Comparison of ENCODE assay signal across 8 cellular contexts in the genomic region with DNA sequence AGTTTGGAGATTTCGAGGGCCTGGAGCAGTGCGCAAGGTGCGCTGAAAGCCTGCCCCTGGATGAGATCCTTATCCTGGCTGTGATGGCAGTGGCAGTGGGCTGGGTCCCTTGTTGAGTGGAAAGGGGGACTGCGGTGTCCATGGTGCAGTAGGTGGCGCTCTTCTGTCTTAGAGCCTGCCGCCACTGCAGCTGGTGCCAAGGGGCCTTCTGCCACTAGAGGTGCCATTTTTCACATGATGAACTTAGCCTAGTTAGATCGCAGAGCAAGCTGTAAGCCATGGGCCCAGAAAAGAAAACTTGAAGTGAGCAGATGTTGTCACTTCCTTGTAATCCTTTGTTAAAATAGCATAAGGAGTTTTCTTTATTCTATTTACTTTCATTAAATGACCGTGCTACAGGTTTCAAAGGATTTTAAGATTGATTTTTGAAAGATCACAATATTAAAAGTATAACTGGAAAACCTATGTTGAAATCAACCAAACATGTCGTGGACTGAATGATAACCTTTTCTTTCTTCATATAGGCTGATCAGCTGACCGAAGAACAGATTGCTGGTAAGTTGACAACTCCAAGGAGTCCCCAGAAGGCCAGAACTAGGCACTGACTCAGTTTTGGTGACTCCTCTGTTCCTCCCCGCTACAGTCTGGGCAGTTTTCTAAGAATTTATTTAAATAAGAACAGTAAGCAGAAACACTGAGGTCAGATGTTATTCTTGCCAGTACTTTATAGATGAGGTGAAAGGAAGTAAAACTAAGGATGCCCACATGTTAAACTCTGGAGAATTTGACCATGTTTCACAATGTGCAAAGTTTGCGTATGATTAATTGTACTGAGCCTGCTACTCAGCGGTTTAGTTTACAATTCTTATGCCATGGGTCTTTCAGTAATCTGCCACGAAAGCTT. TPM values are rescaled to one million over a fixed set of nuclear protein-coding genes. Genes with fewer than 3 reads are reported as not detected.
A peak's percentile ranks its signal among the peaks of the same experiment; 100 is the strongest.
DNase-seq lines count a peak whose midpoint lies in the region; ATAC-seq and TF ChIP-seq lines count a peak whose summit lies in the region.

No MANE protein-coding gene starts in this region.

- H3K4me3 ChIP-seq in mesenchymal stem cell (ENCODE audit: insufficient read depth in 1 of 2, low read depth in 1 of 2, low read length in 2 of 2) = peak overlapping the region; percentile 37 to 97

- peak overlapping the region; percentile 88 for H3K27ac ChIP-seq in CD4-positive, alpha-beta T cell (ENCODE audit: low read depth, low read length)
- no peak overlapping the region for H3K27ac ChIP-seq in mesenchymal stem cell (ENCODE audit: low read length, poor library complexity, severe bottlenecking)

- H4K8ac ChIP-seq in mesenchymal stem cell (ENCODE audit: low read length) = no peak overlapping the region

- no peak overlapping the region for H2BK15ac ChIP-seq in mesenchymal stem cell (ENCODE audit: low read depth, poor library complexity, severe bottlenecking)

- no peak overlapping the region for H2BK5ac ChIP-seq in mesenchymal stem cell (ENCODE audit: low read depth, low read length, poor library complexity, severe bottlenecking)

- POLR2A ChIA-PET in CD4-positive, alpha-beta T cell (lab: Charles Lee) = interaction anchor here (0.6 to 11.9 kb wide), 9 partner anchors 9 to 443 kb away, joined by 3 to 340 read pairs (median 4); no protein-coding TSS in a partner anchor
- POLR2A ChIA-PET in activated CD8-positive, alpha-beta T cell treated with anti-CD3 and anti-CD28 coated beads for 36 hours (lab: Charles Lee) = interaction anchor here (0.6 to 15.4 kb wide), 6 partner anchors 9 to 357 kb away, joined by 3 to 365 read pairs (median 4); partner anchors contain the start of gene PSMC1

- peak overlapping the region; percentile 100 for H3K27ac Mint-ChIP-seq in CD4-positive, alpha-beta T cell
- peak overlapping the region; percentile 99 for H3K27ac Mint-ChIP-seq in activated CD8-positive, alpha-beta T cell treated with anti-CD3 and anti-CD28 coated beads for 36 hours

- no peak overlapping the region for H2AFZ ChIP-seq in mesenchymal stem cell (ENCODE audit: low read depth, low read length)

- no peak overlapping the region for H2BK12ac ChIP-seq in mesenchymal stem cell (ENCODE audit: low read length in 2 of 2)

- peaks cover 7% of the 10 kb centered on the region for H3K4me1 ChIP-seq in mesenchymal stem cell (ENCODE audit: control insufficient read depth, insufficient read depth, low read depth, low read length)

- peak overlapping the region; percentile 100 for H3K4me3 Mint-ChIP-seq in CD4-positive, alpha-beta T cell
- peak overlapping the region; percentile 94 for H3K4me3 Mint-ChIP-seq in activated CD8-positive, alpha-beta T cell treated with anti-CD3 and anti-CD28 coated beads for 36 hours

- WGBS in mesenchymal stem cell = 48% methylated on average over 12 of the region's 14 CpGs

- H3K4me1 Mint-ChIP-seq in CD4-positive, alpha-beta T cell (ENCODE audit: low read depth) = peaks cover 73% of the 10 kb centered on the region
- H3K4me1 Mint-ChIP-seq in activated CD8-positive, alpha-beta T cell treated with anti-CD3 and anti-CD28 coated beads for 36 hours (ENCODE audit: low read depth) = peaks cover 56% of the 10 kb centered on the region

- H3K14ac ChIP-seq in mesenchymal stem cell (ENCODE audit: low read length in 2 of 2) = no peak overlapping the region

- H4K91ac ChIP-seq in mesenchymal stem cell (ENCODE audit: low read length) = no peak overlapping the region

- H3K9me3 Mint-ChIP-seq in CD4-positive, alpha-beta T cell = no peaks in the 10 kb centered on the region
- no peaks in the 10 kb centered on the region for H3K9me3 Mint-ChIP-seq in activated CD8-positive, alpha-beta T cell treated with anti-CD3 and anti-CD28 coated beads for 36 hours

- H3K36me3 ChIP-seq in mesenchymal stem cell (ENCODE audit: control insufficient read depth in 1 of 2, insufficient read depth in 2 of 2, low read depth in 1 of 2, low read length in 2 of 2) = peaks cover 17 to 46% of the 10 kb centered on the region in 2 experiments

- peak; percentile 72 to 86 (median 78) for DNase-seq in CD4-positive, alpha-beta T cell
- DNase-seq in NCI-H82 (lab: John Stamatoyannopoulos, UW) (peak; percentile 96), ecto neural progenitor cell (ENCODE audit: low spot score) (peak; percentile 88), mesenchymal stem cell (peak; percentile 92)
- peak; percentile 94 for DNase-seq in activated CD8-positive, alpha-beta T cell treated with anti-CD3 and anti-CD28 coated beads for 36 hours
- peak; percentile 66 to 84 (median 77) for DNase-seq in stimulated activated CD4-positive, alpha-beta T cell treated with anti-CD3 and anti-CD28 coated beads, TNF-alpha, amount 100 ng/mL, for 48 hours (ENCODE audit: low read depth in 3 of 3)

- no peak overlapping the region for H3K18ac ChIP-seq in mesenchymal stem cell (ENCODE audit: low read depth in 1 of 2, low read length in 2 of 2)

- H2BK120ac ChIP-seq in mesenchymal stem cell (ENCODE audit: low read depth, low read length) = no peak overlapping the region

- peaks cover 24% of the 10 kb centered on the region for H3K79me1 ChIP-seq in mesenchymal stem cell (replicated peaks; ENCODE audit: low read length, poor library complexity, severe bottlenecking)

- TF ChIP-seq CTCF in CD4-positive, alpha-beta T cell (IDR thresholded peaks at IDR 0.05) = peak; percentile 100
- TF ChIP-seq CTCF in activated CD8-positive, alpha-beta T cell treated with anti-CD3 and anti-CD28 coated beads for 36 hours (IDR thresholded peaks at IDR 0.05) = peak; percentile 98

- no peak overlapping the region for H3K23ac ChIP-seq in mesenchymal stem cell (ENCODE audit: low read length in 2 of 2)

- CTCF ChIA-PET in CD4-positive, alpha-beta T cell (lab: Charles Lee) = interaction anchor here (0.6 to 4.8 kb wide), 19 partner anchors 9 to 440 kb away, joined by 3 to 66 read pairs (median 4); partner anchors contain the start of genes NRDE2 and PSMC1
- CTCF ChIA-PET in activated CD8-positive, alpha-beta T cell treated with anti-CD3 and anti-CD28 coated beads for 36 hours (lab: Charles Lee) = interaction anchor here (0.6 to 5.5 kb wide), 33 partner anchors 9 to 443 kb away, joined by 3 to 48 read pairs (median 4); partner anchors contain the start of gene NRDE2

- peak overlapping the region; percentile 90 for H3K9ac ChIP-seq in mesenchymal stem cell (ENCODE audit: low read length)

- no peaks in the 10 kb centered on the region for H3K9me3 ChIP-seq in CD4-positive, alpha-beta T cell (ENCODE audit: control insufficient read depth, low read length)
- no peaks in the 10 kb centered on the region for H3K9me3 ChIP-seq in mesenchymal stem cell (ENCODE audit: control insufficient read depth, low read length)

- no peak overlapping the region for H2AK5ac ChIP-seq in mesenchymal stem cell (ENCODE audit: low read length, severe bottlenecking)

- intact Hi-C loops in CD4-positive, alpha-beta T cell (cut with DNase I, micrococcal nuclease) = loop anchor here (1.0 to 10.0 kb wide), 7 partner anchors 15 to 1465 kb away; partner anchors contain the start of genes NRDE2 (in 2 of the 2), EFCAB11 (in 1 of the 2) and TC2N (in 1 of the 2)
- intact Hi-C loops in activated CD8-positive, alpha-beta T cell treated with anti-CD3 and anti-CD28 coated beads for 36 hours (cut with micrococcal nuclease) = loop anchor here (5.0 kb wide), 2 partner anchors 67 to 298 kb away; partner anchors contain the start of gene NRDE2

- no peak overlapping the region for H3K4ac ChIP-seq in mesenchymal stem cell (ENCODE audit: low read depth in 1 of 2, low read length in 2 of 2)

- ATAC-seq in CD4-positive, alpha-beta T cell (ENCODE audit: poor library complexity) = peak; percentile 48
- peak; percentile 46 for ATAC-seq in GM19452 (IDR thresholded peaks at IDR 0.05; ENCODE audit: unreplicated experiment)
- peak; percentile 26 for ATAC-seq in HG03575 (IDR thresholded peaks at IDR 0.05; ENCODE audit: extremely low read depth, insufficient number of reproducible peaks, low FRiP score, unreplicated experiment)
- ATAC-seq in activated CD8-positive, alpha-beta T cell treated with anti-CD3 and anti-CD28 coated beads for 36 hours = peak; percentile 55

- H3K4me2 ChIP-seq in mesenchymal stem cell (ENCODE audit: low read length, poor library complexity, severe bottlenecking) = peak overlapping the region; percentile 56

- no peaks in the 10 kb centered on the region for H3K27me3 ChIP-seq in CD4-positive, alpha-beta T cell (ENCODE audit: control insufficient read depth, insufficient read depth, low read length)
- no peaks in the 10 kb centered on the region for H3K27me3 ChIP-seq in mesenchymal stem cell (ENCODE audit: control insufficient read depth in 1 of 2, insufficient read depth in 1 of 2, low read length in 2 of 2)

- H3K36me3 Mint-ChIP-seq in CD4-positive, alpha-beta T cell (ENCODE audit: low read depth) = peaks cover 80% of the 10 kb centered on the region
- peaks cover 56% of the 10 kb centered on the region for H3K36me3 Mint-ChIP-seq in activated CD8-positive, alpha-beta T cell treated with anti-CD3 and anti-CD28 coated beads for 36 hours (ENCODE audit: low read depth)

- peaks cover 9% of the 10 kb centered on the region for H3K27me3 Mint-ChIP-seq in CD4-positive, alpha-beta T cell
- no peaks in the 10 kb centered on the region for H3K27me3 Mint-ChIP-seq in activated CD8-positive, alpha-beta T cell treated with anti-CD3 and anti-CD28 coated beads for 36 hours

RNA-seq across cellular contexts. Expression of gene CALM1, which starts 3.0 kb away (rescaled TPM):
- 100 to 1,000 TPM; 960 to 975 TPM for total RNA-seq in CD4-positive, alpha-beta T cell
- total RNA-seq in activated CD8-positive, alpha-beta T cell treated with anti-CD3 and anti-CD28 coated beads for 36 hours = 100 to 1,000 TPM; 365 to 373 TPM
- polyA plus RNA-seq in mesenchymal stem cell (2013, experiment 1 of 2) = 356 TPM
- 364 TPM for polyA plus RNA-seq in mesenchymal stem cell (2013, experiment 2 of 2)
